In the genomic region with DNA sequence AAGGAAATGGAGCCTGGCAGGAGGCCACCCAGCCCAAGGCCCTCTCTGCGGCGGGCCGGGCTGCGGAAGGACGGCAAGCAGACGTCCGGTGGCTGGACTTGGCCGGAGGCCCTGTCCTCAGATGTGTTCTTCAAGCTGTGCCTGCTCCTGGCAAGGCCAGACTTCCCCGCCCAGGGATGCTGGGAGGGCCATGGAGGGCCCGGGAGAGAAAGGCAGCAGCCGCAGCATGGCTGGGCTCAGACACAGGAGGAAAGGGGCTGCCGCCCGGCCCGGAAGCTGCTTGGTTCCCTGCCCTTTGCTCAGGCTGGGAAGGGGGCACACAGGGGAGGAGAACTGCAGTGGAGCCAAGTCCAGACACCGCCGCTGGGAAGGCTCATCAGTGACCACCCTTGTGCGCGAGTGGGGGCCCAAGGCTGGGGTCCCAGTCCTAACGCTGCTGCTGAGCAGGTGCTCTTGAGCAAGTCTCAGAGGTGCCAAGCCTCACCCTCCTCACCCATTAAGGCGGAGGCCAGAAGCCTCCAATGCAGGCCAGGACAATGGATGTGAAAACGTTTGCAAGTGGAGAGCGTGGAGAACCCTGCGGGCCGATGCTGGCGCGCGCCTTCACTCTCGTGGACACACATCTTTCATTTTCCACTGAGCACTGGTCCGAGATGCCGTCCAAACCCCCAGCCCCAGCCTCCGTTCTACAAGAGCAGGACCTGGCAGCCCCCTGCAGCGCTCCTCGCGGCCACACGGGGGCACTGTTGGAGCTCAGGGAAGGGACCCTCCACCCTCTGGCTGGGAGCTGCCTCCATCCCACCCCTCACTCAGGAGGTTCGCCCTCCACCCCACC, we compare ENCODE assay signal across 8 cellular contexts. TPM values are rescaled to one million over a fixed set of nuclear protein-coding genes. Genes with fewer than 3 reads are reported as not detected.
A peak's percentile ranks its signal among the peaks of the same experiment; 100 is the strongest.
DNase-seq lines count a peak whose midpoint lies in the region; ATAC-seq and TF ChIP-seq lines count a peak whose summit lies in the region.

No MANE protein-coding gene starts in this region.

- no peak overlapping the region for H3K9ac ChIP-seq in liver (ENCODE audit: low read depth in 1 of 2, low read length in 2 of 2)

- DNase-seq in Daoy (ENCODE audit: low read depth) = peak; percentile 68
- peak; percentile 35 for DNase-seq in LHCN-M2 (ENCODE audit: low read depth)
- peak; percentile 79 for DNase-seq in activated CD4-positive, CD25-positive, alpha-beta regulatory T cell treated with anti-CD3 and anti-CD28 coated beads, Interleukin-2, amount 50 U/mL, for 72 hours
- DNase-seq in cerebellum (ENCODE audit: low spot score) = peak; percentile 85
- DNase-seq in stimulated activated CD8-positive, alpha-beta memory T cell treated with anti-CD3 and anti-CD28 coated beads, Interleukin-12 subunit alpha, Interleukin-12 subunit beta, amount 100 ng/mL, for 4 hours (ENCODE audit: low read depth) = peak; percentile 21
- DNase-seq in LoVo (ENCODE audit: low spot score) = no peak

- no peaks in the 10 kb centered on the region for H3K9me3 ChIP-seq in liver (ENCODE audit: control insufficient read depth in 4 of 4, low read length in 3 of 4)

- 49% methylated on average over 36 of the region's 36 CpGs for WGBS in liver

- H3K27ac ChIP-seq in liver (ENCODE audit: low read depth in 1 of 2, low read length in 2 of 2) = peak overlapping the region; percentile 42 to 47

- ATAC-seq in HG02571 (IDR thresholded peaks at IDR 0.05; ENCODE audit: unreplicated experiment) = no peak

- H3K4me1 ChIP-seq in liver (ENCODE audit: control insufficient read depth in 4 of 4, insufficient read depth in 4 of 4, low read length in 3 of 4) = peaks cover 0 to 17% (median 5%) of the 10 kb centered on the region in 4 donors

- TF ChIP-seq RAD21 in liver (IDR thresholded peaks at IDR 0.05) = peak in 1 of 2 donors; percentile 83

- peak; percentile 70 for TF ChIP-seq CTCF in liver (IDR thresholded peaks at IDR 0.05; ENCODE audit: low read depth, low read length, missing input control)

- H3K4me3 ChIP-seq in liver (ENCODE audit: low read depth in 1 of 3, low read length in 3 of 3) = no peak overlapping the region

- no peaks in the 10 kb centered on the region for H3K27me3 ChIP-seq in liver (ENCODE audit: control insufficient read depth in 4 of 4, insufficient read depth in 4 of 4, low read length in 3 of 4)

- H3K36me3 ChIP-seq in liver (ENCODE audit: control insufficient read depth in 4 of 4, insufficient read depth in 3 of 4, low read depth in 1 of 4, low read length in 3 of 4) = no peaks in the 10 kb centered on the region

TF ChIP-seq in liver, 16 proteins besides CTCF, POLR2A, EP300 and RAD21:
- TF ChIP-seq FOXA2 (IDR thresholded peaks at IDR 0.05) (no peak), NR2F2 (IDR thresholded peaks at IDR 0.05) (peak; percentile 28), RXRA (IDR thresholded peaks at IDR 0.05) (no peak)
- TF ChIP-seq, protein P1, sequence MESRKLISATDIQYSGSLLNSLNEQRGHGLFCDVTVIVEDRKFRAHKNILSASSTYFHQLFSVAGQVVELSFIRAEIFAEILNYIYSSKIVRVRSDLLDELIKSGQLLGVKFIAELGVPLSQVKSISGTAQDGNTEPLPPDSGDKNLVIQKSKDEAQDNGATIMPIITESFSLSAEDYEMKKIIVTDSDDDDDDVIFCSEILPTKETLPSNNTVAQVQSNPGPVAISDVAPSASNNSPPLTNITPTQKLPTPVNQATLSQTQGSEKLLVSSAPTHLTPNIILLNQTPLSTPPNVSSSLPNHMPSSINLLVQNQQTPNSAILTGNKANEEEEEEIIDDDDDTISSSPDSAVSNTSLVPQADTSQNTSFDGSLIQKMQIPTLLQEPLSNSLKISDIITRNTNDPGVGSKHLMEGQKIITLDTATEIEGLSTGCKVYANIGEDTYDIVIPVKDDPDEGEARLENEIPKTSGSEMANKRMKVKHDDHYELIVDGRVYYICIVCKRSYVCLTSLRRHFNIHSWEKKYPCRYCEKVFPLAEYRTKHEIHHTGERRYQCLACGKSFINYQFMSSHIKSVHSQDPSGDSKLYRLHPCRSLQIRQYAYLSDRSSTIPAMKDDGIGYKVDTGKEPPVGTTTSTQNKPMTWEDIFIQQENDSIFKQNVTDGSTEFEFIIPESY (IDR thresholded peaks at IDR 0.05) = no peak

RNA-seq across cellular contexts. Expression of a gene that starts 7.9 kb away (rescaled TPM):
- not detected in 2 replicates for total RNA-seq in Daoy (2014; rRNA removed; shearing (Covaris generic))
- total RNA-seq in LHCN-M2 (2014; rRNA removed) = under 0.01 TPM in 1 of 2 replicates, not detected in the other
- polyA plus RNA-seq in LHCN-M2 (2012) = not detected
- total RNA-seq in cerebellum = not detected
- under 1 TPM; under 0.01 to 0.08 TPM for total RNA-seq in liver
- polyA plus RNA-seq in liver = under 1 TPM; 0.01 to 0.13 TPM

RNA-seq across cellular contexts. Expression of a gene that starts 18.1 kb away (rescaled TPM):
- not detected in 2 replicates for total RNA-seq in Daoy (2014; rRNA removed; shearing (Covaris generic))
- not detected in 2 replicates for total RNA-seq in LHCN-M2 (2014; rRNA removed)
- polyA plus RNA-seq in LHCN-M2 (2012) = not detected
- not detected for total RNA-seq in cerebellum
- under 1 TPM; 0.59 to 0.65 TPM for total RNA-seq in liver
- polyA plus RNA-seq in liver = 1 to 10 TPM; 1.6 to 8.8 TPM

RNA-seq across cellular contexts. Expression of a gene that starts 45.4 kb away (rescaled TPM):
- total RNA-seq in Daoy (2014; rRNA removed; shearing (Covaris generic)) = not detected in 2 replicates
- total RNA-seq in LHCN-M2 (2014; rRNA removed) (not detected in 2 replicates), cerebellum (not detected), liver (1,000 to 10,000 TPM in 1 of 2 donors, 100 to 1,000 TPM in 1; 254 to 1,548 TPM)
- polyA plus RNA-seq in LHCN-M2 (2012) = not detected
- polyA plus RNA-seq in liver = 1,000 to 10,000 TPM; 1,307 to 1,572 TPM

Comparison
In these comparisons a context has a peak if more than half of its experiments do, and no peak if none do; other contexts are left out.
1. RNA of a gene that starts 45.4 kb away (total RNA-seq): 254 to 1,548 TPM in liver; not detected in cerebellum (single experiment), not detected in Daoy and not detected in LHCN-M2; every median in the first group is over 100 times any median in the second.